In the genomic region with DNA sequence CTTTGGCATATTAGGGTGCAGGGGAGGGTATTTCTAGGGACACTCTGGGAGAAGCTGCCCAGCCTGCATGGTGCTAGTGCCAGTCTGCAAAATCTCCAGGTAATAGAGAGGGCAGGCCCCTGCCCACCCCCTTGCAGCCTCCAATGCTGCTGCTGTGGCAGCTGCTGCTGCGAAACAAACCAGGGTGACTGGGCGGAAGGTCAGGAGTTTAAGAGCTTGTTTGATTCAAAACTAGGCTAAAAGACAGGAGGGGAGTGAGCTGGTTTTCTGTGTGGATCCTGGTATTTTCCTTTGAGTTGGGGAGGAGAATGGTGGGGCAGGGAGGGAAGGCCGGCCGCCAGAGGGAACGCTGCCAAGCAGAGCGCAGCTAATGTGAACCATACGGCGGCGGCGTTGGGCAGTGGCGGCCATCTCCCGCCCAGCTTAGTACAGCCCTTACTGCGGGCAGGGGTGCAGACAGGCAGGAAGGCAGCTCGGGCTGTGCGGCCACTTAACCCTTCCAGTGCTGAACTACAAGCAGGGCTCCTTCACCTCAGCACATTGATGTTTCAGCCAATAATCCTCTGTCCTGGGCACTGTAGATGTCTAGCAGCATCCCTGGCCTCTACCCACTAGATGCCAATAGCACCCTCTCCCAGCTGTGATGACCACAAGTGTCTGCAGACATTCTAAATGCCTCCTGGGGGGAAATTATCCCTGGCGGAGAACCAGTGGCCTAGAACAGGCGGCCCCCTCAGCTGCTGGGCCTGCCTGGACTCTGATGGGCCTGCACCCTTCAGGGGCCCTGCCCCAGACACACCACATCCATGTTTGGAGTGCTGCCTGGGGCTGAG, we compare ENCODE assay signal across 10 cellular contexts.
DNase-seq lines count a peak whose midpoint lies in the region; ATAC-seq and TF ChIP-seq lines count a peak whose summit lies in the region.
"Had no signal": no experiment of that assay in that cellular context is flagged by ENCODE, and none has a peak within 500 bp of the region (broad histone marks: within the 10 kb centered on the region; RNA-seq: fewer than 3 reads in every experiment).

No MANE protein-coding gene starts in this region.

- H3K4me3 ChIP-seq in body of pancreas (no peak overlapping the region), iPS-20b (ENCODE audit: low read length) (no peak overlapping the region; the same call in 1 of the 2 replicates), spleen (no peak overlapping the region)

- H3K18ac ChIP-seq in H9 (ENCODE audit: insufficient read length, low read depth, low read length): no peak overlapping the region

- H3K4me1 ChIP-seq in H9 (ENCODE audit: insufficient read depth, low read length) (peaks cover 25% of the 10 kb centered on the region; the same call in 1 of the 2 replicates), body of pancreas (peaks cover 14% of the 10 kb centered on the region), iPS-20b (ENCODE audit: insufficient read depth, low read length) (peaks cover 54% of the 10 kb centered on the region), spleen (peaks cover 0 to 21% (median 8%) of the 10 kb centered on the region in 6 donors)

- no peak overlapping the region for H4K5ac ChIP-seq in H9 (ENCODE audit: insufficient read length, low read depth, low read length)

- H3K9ac ChIP-seq in H9 (ENCODE audit: extremely low read depth, insufficient read length, low read length) (no peak overlapping the region), iPS-20b (ENCODE audit: low read depth, low read length) (peak overlapping the region; percentile 32; the same call in 1 of the 2 replicates)

- H2AFZ ChIP-seq in H9 (ENCODE audit: low read length): no peak overlapping the region

- H3K4me2 ChIP-seq in H9 (ENCODE audit: insufficient read depth, insufficient read length, low read length): no peak overlapping the region

- no peak overlapping the region for H2BK12ac ChIP-seq in H9 (ENCODE audit: insufficient read length, low read depth, low read length)

- no peaks in the 10 kb centered on the region for H3K79me1 ChIP-seq in H9 (ENCODE audit: insufficient read depth, low read depth, low read length, poor library complexity, severe bottlenecking)

- H3K27ac Mint-ChIP-seq in H9: peak overlapping the region in 2 of 3 experiments; percentile 38 to 45; a peak in 3 of 7 replicates
- no peak overlapping the region for H3K27ac Mint-ChIP-seq in activated T-cell treated with anti-CD3 and anti-CD28 coated beads, Interleukin-2, amount 50 U/mL, for 24 hours

- H3K4me1 Mint-ChIP-seq in H9: peaks cover 74 to 81% of the 10 kb centered on the region in 2 experiments
- peaks cover 2% of the 10 kb centered on the region for H3K4me1 Mint-ChIP-seq in activated T-cell treated with anti-CD3 and anti-CD28 coated beads, Interleukin-2, amount 50 U/mL, for 24 hours (ENCODE audit: low read depth)

- no peak overlapping the region for H2BK15ac ChIP-seq in H9 (ENCODE audit: low read depth, low read length)

- H3K27ac ChIP-seq in H9 (ENCODE audit: insufficient read length, low read depth, low read length) (no peak overlapping the region), body of pancreas (no peak overlapping the region), iPS-20b (ENCODE audit: low read length) (no peak overlapping the region), spleen (peak overlapping the region in 6 of 8 donors; percentile 23 to 47 (median 34))

- no peak overlapping the region for H4K8ac ChIP-seq in H9 (replicated peaks; ENCODE audit: insufficient read length, low read depth, low read length)

- no peak overlapping the region for H3K56ac ChIP-seq in H9 (ENCODE audit: insufficient read length, low read depth, low read length)

- H3K27me3 Mint-ChIP-seq in H9 (ENCODE audit: low read depth): peaks cover 49% of the 10 kb centered on the region
- no peaks in the 10 kb centered on the region for H3K27me3 Mint-ChIP-seq in activated T-cell treated with anti-CD3 and anti-CD28 coated beads, Interleukin-2, amount 50 U/mL, for 24 hours
- H3K27me3 Mint-ChIP-seq: effector memory CD8-positive, alpha-beta T cell had no signal

- H4K91ac ChIP-seq in H9 (ENCODE audit: insufficient read length, low read depth, low read length): no peak overlapping the region

- H3T11ph ChIP-seq in H9 (ENCODE audit: low read length): no peak overlapping the region

- no peaks in the 10 kb centered on the region for H3K27me3 ChIP-seq in H9 (ENCODE audit: insufficient read depth, low read length)
- H3K27me3 ChIP-seq in body of pancreas: no peaks in the 10 kb centered on the region
- H3K27me3 ChIP-seq in iPS-20b (ENCODE audit: insufficient read depth, low read length): peaks cover 59% of the 10 kb centered on the region
- no peaks in the 10 kb centered on the region for H3K27me3 ChIP-seq in spleen (replicated peaks in 1 of 7)

- no peak overlapping the region for H2BK20ac ChIP-seq in H9 (ENCODE audit: low read depth, low read length, poor library complexity, severe bottlenecking)

- no peak overlapping the region for H3K4ac ChIP-seq in H9 (ENCODE audit: low read depth, low read length)

- intact Hi-C loops in body of pancreas (cut with DNase I) (no loop called here), spleen (cut with DNase I; ENCODE audit: low total_unique reads) (no loop called here)

- WGBS in H9 (ENCODE audit: extremely low coverage, insufficient read length, low lambda C conversion rate): no CpG with 5 or more reads among the region's 17 CpGs
- WGBS in body of pancreas, 2 donors: 47 to 70% methylated on average over 12 to 17 of the region's 17 CpGs
- WGBS in spleen, 5 donors: 69 to 88% (median 78%) methylated on average over 17 of the region's 17 CpGs

- no peak overlapping the region for H3K23ac ChIP-seq in H9 (ENCODE audit: insufficient read length, low read depth, low read length)

- no peaks in the 10 kb centered on the region for H3K36me3 ChIP-seq in body of pancreas (replicated peaks in 1 of 2; ENCODE audit: insufficient read depth in 1 of 2, low read depth in 2 of 2)
- no peaks in the 10 kb centered on the region for H3K36me3 ChIP-seq in iPS-20b (ENCODE audit: insufficient read depth, low read depth, low read length)
- peaks cover 0 to 36% (median 0%) of the 10 kb centered on the region in 6 donors for H3K36me3 ChIP-seq in spleen

- H3K23me2 ChIP-seq in H9 (ENCODE audit: insufficient read length, low read depth, low read length, poor library complexity, severe bottlenecking): no peaks in the 10 kb centered on the region

- H3K9me3 Mint-ChIP-seq in H9: no peaks in the 10 kb centered on the region
- H3K9me3 Mint-ChIP-seq in activated T-cell treated with anti-CD3 and anti-CD28 coated beads, Interleukin-2, amount 50 U/mL, for 24 hours: no peaks in the 10 kb centered on the region
- H3K9me3 Mint-ChIP-seq: effector memory CD8-positive, alpha-beta T cell had no signal

- H3K9me3 ChIP-seq in H9 (ENCODE audit: control insufficient read depth, low read depth, low read length) (no peaks in the 10 kb centered on the region), body of pancreas (no peaks in the 10 kb centered on the region), iPS-20b (ENCODE audit: insufficient read depth, low read depth, low read length) (no peaks in the 10 kb centered on the region), spleen (no peaks in the 10 kb centered on the region)

- DNase-seq in H9: peak; percentile 58
- DNase-seq in body of pancreas: peak in 3 of 4 donors; percentile 49 to 79 (median 66)
- peak; percentile 76 for DNase-seq in spleen
- DNase-seq in activated T-cell treated with anti-CD3 and anti-CD28 coated beads, Interleukin-2, amount 50 U/mL, for 24 hours: no peak
- DNase-seq in effector CD4-positive, alpha-beta T cell: no peak
- DNase-seq in kidney tubule cell (ENCODE audit: low spot score): no peak
- DNase-seq: effector memory CD8-positive, alpha-beta T cell; stimulated activated CD4-positive, alpha-beta T cell treated with anti-CD3 and anti-CD28 coated beads, Interleukin-12 subunit alpha, Interleukin-12 subunit beta, amount 100 ng/mL, for 4 hours had no signal

- no peaks in the 10 kb centered on the region for H3K79me2 ChIP-seq in H9 (ENCODE audit: insufficient read depth, low read length)

- H3K4me3 Mint-ChIP-seq in H9: peak overlapping the region in 1 of 2 experiments; percentile 57; a peak in 2 of 5 replicates
- H3K4me3 Mint-ChIP-seq in activated T-cell treated with anti-CD3 and anti-CD28 coated beads, Interleukin-2, amount 50 U/mL, for 24 hours: no peak overlapping the region
- H3K4me3 Mint-ChIP-seq: effector memory CD8-positive, alpha-beta T cell had no signal

- H2BK120ac ChIP-seq in H9 (ENCODE audit: low read depth, low read length, poor library complexity, severe bottlenecking): no peak overlapping the region

- no peak overlapping the region for H2BK5ac ChIP-seq in H9 (ENCODE audit: insufficient read length, low read length)

- H3K36me3 Mint-ChIP-seq in H9 (ENCODE audit: insufficient read depth in 1 of 3, low read depth in 3 of 3): peaks cover 0 to 2% (median 2%) of the 10 kb centered on the region in 3 experiments; a peak in 3 of 7 replicates
- H3K36me3 Mint-ChIP-seq in activated T-cell treated with anti-CD3 and anti-CD28 coated beads, Interleukin-2, amount 50 U/mL, for 24 hours (ENCODE audit: low read depth): peaks cover 11% of the 10 kb centered on the region

- ATAC-seq in body of pancreas: peak; percentile 41
- no peak for ATAC-seq in HG02840 (IDR thresholded peaks at IDR 0.05; ENCODE audit: low FRiP score, unreplicated experiment)
- ATAC-seq: effector memory CD8-positive, alpha-beta T cell had no signal

- H2AK5ac ChIP-seq in H9 (ENCODE audit: insufficient read length, low read length): no peak overlapping the region

- no peaks in the 10 kb centered on the region for H4K20me1 ChIP-seq in H9 (ENCODE audit: control insufficient read depth, insufficient read depth, insufficient read length)

- H3K14ac ChIP-seq in H9 (ENCODE audit: insufficient read depth, low read length): no peak overlapping the region

- TF ChIP-seq POLR2A in body of pancreas (IDR thresholded peaks at IDR 0.05) (no peak), spleen (IDR thresholded peaks at IDR 0.05) (no peak)

- TF ChIP-seq CTCF in H9 (conservative IDR thresholded peaks at IDR 0.05) (no peak), body of pancreas (IDR thresholded peaks at IDR 0.05) (no peak), spleen (IDR thresholded peaks at IDR 0.05 in 8 of 11, conservative IDR thresholded peaks at IDR 0.05 in 3 of 11) (peak in 1 of 11 experiments; percentile 20)

Comparison
In these comparisons a context has a peak if more than half of its experiments do, and no peak if none do; other contexts are left out.
1. DNase-seq: peak in H9 (single experiment), body of pancreas (3 of 4) and spleen (single experiment); none in activated T-cell treated with anti-CD3 and anti-CD28 coated beads, Interleukin-2, amount 50 U/mL, for 24 hours (single experiment), effector CD4-positive, alpha-beta T cell (single experiment) and kidney tubule cell (single experiment).
2. H3K27ac ChIP-seq: peak in spleen (6 of 8); none in H9 (single experiment), body of pancreas (0 of 4) and iPS-20b (single experiment).